ENCODE assay signal across 8 cellular contexts in genomic region chr16:2926660-2927646, GRCh38. TPM values are rescaled to one million over a fixed set of nuclear protein-coding genes. Genes with fewer than 3 reads are reported as not detected.
DNase-seq lines count a peak whose midpoint lies in the region; ATAC-seq, FAIRE-seq and TF ChIP-seq lines count a peak whose summit lies in the region.

No MANE protein-coding gene starts in this region.

- CTCF ChIA-PET in T-cell (lab: Charles Lee), result interaction anchor here (0.5 to 1.6 kb wide), 15 partner anchors 11 to 380 kb away, joined by 3 to 15 read pairs (median 3); partner anchors contain the start of genes FLYWCH1 (in 1 of the 2) and FLYWCH2 (in 1 of the 2)

- H3K4me1 ChIP-seq in heart right ventricle, result peaks cover 0 to 11% (median 9%) of the 10 kb centered on the region in 9 donors

- H3K27ac Mint-ChIP-seq in T-cell, result peak overlapping the region in 1 of 2 donors; percentile 4
- H3K27ac Mint-ChIP-seq in activated naive CD8-positive, alpha-beta T cell treated with anti-CD3 and anti-CD28 coated beads, Interleukin-2, amount 50 U/mL, for 24 hours, result no peak overlapping the region

- peaks cover 13 to 24% (median 14%) of the 10 kb centered on the region in 3 donors for H3K4me1 Mint-ChIP-seq in T-cell
- peaks cover 12% of the 10 kb centered on the region for H3K4me1 Mint-ChIP-seq in activated naive CD8-positive, alpha-beta T cell treated with anti-CD3 and anti-CD28 coated beads, Interleukin-2, amount 50 U/mL, for 24 hours

- H3K27me3 ChIP-seq in heart right ventricle, result no peaks in the 10 kb centered on the region

- POLR2A ChIA-PET in T-cell (lab: Charles Lee), result interaction anchor here (0.5 to 0.6 kb wide), 2 partner anchors 19 to 117 kb away, joined by 3 to 6 read pairs; no protein-coding TSS in a partner anchor

- no peak overlapping the region for H3K4me3 Mint-ChIP-seq in T-cell
- H3K4me3 Mint-ChIP-seq in activated naive CD8-positive, alpha-beta T cell treated with anti-CD3 and anti-CD28 coated beads, Interleukin-2, amount 50 U/mL, for 24 hours, result no peak overlapping the region

- H3K27me3 Mint-ChIP-seq in T-cell, result no peaks in the 10 kb centered on the region
- no peaks in the 10 kb centered on the region for H3K27me3 Mint-ChIP-seq in activated naive CD8-positive, alpha-beta T cell treated with anti-CD3 and anti-CD28 coated beads, Interleukin-2, amount 50 U/mL, for 24 hours

- peaks cover 0 to 53% (median 14%) of the 10 kb centered on the region in 9 donors for H3K36me3 ChIP-seq in heart right ventricle

- intact Hi-C loops in heart right ventricle (cut with DNase I), result loop anchor here in 3 of 10 donors (5.0 to 10.0 kb wide), 3 partner anchors 55 to 92 kb away; partner anchors contain the start of genes PKMYT1 (in 1 of the 3) and ZG16B (in 1 of the 3)

- TF ChIP-seq CTCF in heart right ventricle (IDR thresholded peaks at IDR 0.05), result peak; percentile 93 to 99 (median 95)

- FAIRE-seq in urothelium cell line (lab: Jason Lieb, UNC), result peak; percentile 89

- no peak overlapping the region for H3K27ac ChIP-seq in heart right ventricle

- ATAC-seq in GM21526 (IDR thresholded peaks at IDR 0.05; ENCODE audit: low FRiP score, unreplicated experiment) (peak; percentile 58), T-cell (replicated peaks in 1 of 4) (peak; percentile 99 to 100 (median 99)), heart right ventricle (peak; percentile 80 to 93 (median 89))
- peak; percentile 96 for ATAC-seq in activated naive CD8-positive, alpha-beta T cell treated with anti-CD3 and anti-CD28 coated beads, Interleukin-2, amount 50 U/mL, for 24 hours

- WGBS in heart right ventricle, 2 donors, result 18% methylated on average over 23 of the region's 23 CpGs

- peaks cover 13% of the 10 kb centered on the region for H3K36me3 Mint-ChIP-seq in T-cell
- peaks cover 8% of the 10 kb centered on the region for H3K36me3 Mint-ChIP-seq in activated naive CD8-positive, alpha-beta T cell treated with anti-CD3 and anti-CD28 coated beads, Interleukin-2, amount 50 U/mL, for 24 hours (ENCODE audit: low read depth)

- H3K9me3 ChIP-seq in heart right ventricle, result no peaks in the 10 kb centered on the region

- H3K9me3 Mint-ChIP-seq in T-cell, result no peaks in the 10 kb centered on the region
- no peaks in the 10 kb centered on the region for H3K9me3 Mint-ChIP-seq in activated naive CD8-positive, alpha-beta T cell treated with anti-CD3 and anti-CD28 coated beads, Interleukin-2, amount 50 U/mL, for 24 hours

- peak overlapping the region in 6 of 10 donors; percentile 22 to 33 (median 30) for H3K4me3 ChIP-seq in heart right ventricle

- DNase-seq in AG20443 (ENCODE audit: low spot score) (peak; percentile 88), NCI-H1694 treated with DMSO at 0.1 percent for 48 hours (lab: John Stamatoyannopoulos, UW) (peak; percentile 70), T-cell (peak; percentile 68 to 90 (median 84)), heart right ventricle (peak; percentile 82 to 84), putamen (ENCODE audit: low spot score) (peak; percentile 81), urothelium cell line (ENCODE audit: low spot score) (peak; percentile 75)
- DNase-seq in activated naive CD8-positive, alpha-beta T cell treated with anti-CD3 and anti-CD28 coated beads, Interleukin-2, amount 50 U/mL, for 24 hours, result peak; percentile 89

RNA-seq across cellular contexts. Expression of gene FLYWCH1, which starts 15.2 kb away (rescaled TPM):
- total RNA-seq in T-cell (100 to 1,000 TPM in 3 of 5 donors, 10 to 100 TPM in 2; 83.0 to 144 (median 106) TPM), heart right ventricle (10 to 100 TPM; 27.1 to 42.3 (median 32.8) TPM)
- polyA plus RNA-seq in heart right ventricle, result 10 to 100 TPM; 22.1 to 41.0 TPM

RNA-seq across cellular contexts. Expression of gene KREMEN2, which starts 37.1 kb away (rescaled TPM):
- under 1 TPM in 1 of 5 donors, not detected in 4; 0.15 TPM for total RNA-seq in T-cell
- total RNA-seq in heart right ventricle, result not detected
- not detected for polyA plus RNA-seq in heart right ventricle

RNA-seq across cellular contexts. Expression of gene PAQR4, which starts 42.2 kb away (rescaled TPM):
- 1 to 10 TPM; 1.9 to 3.3 (median 3.1) TPM for total RNA-seq in T-cell
- total RNA-seq in heart right ventricle, result 10 to 100 TPM in 1 of 10 donors, 1 to 10 TPM in 9; 3.7 to 13.8 (median 6.5) TPM
- polyA plus RNA-seq in heart right ventricle, result 10 to 100 TPM in 1 of 2 donors, 1 to 10 TPM in 1; 8.2 to 17.9 TPM

RNA-seq across cellular contexts. Expression of gene FLYWCH2, which starts 43.9 kb away (rescaled TPM):
- 10 to 100 TPM; 12.1 to 31.4 (median 25.6) TPM for total RNA-seq in T-cell
- total RNA-seq in heart right ventricle, result 10 to 100 TPM; 18.1 to 28.9 (median 21.9) TPM
- polyA plus RNA-seq in heart right ventricle, result 10 to 100 TPM; 36.8 to 65.7 TPM

RNA-seq across cellular contexts. Expression of gene PKMYT1, which starts 53.3 kb away (rescaled TPM):
- total RNA-seq in T-cell (1 to 10 TPM; 1.3 to 3.1 (median 1.7) TPM), heart right ventricle (1 to 10 TPM in 2 of 10 donors, under 1 TPM in 7, not detected in 1; 0.34 to 4.2 (median 0.66) TPM)
- 1 to 10 TPM; 1.4 to 3.7 TPM for polyA plus RNA-seq in heart right ventricle
